8 cellular contexts compared by ENCODE assay signal in the genomic region with DNA sequence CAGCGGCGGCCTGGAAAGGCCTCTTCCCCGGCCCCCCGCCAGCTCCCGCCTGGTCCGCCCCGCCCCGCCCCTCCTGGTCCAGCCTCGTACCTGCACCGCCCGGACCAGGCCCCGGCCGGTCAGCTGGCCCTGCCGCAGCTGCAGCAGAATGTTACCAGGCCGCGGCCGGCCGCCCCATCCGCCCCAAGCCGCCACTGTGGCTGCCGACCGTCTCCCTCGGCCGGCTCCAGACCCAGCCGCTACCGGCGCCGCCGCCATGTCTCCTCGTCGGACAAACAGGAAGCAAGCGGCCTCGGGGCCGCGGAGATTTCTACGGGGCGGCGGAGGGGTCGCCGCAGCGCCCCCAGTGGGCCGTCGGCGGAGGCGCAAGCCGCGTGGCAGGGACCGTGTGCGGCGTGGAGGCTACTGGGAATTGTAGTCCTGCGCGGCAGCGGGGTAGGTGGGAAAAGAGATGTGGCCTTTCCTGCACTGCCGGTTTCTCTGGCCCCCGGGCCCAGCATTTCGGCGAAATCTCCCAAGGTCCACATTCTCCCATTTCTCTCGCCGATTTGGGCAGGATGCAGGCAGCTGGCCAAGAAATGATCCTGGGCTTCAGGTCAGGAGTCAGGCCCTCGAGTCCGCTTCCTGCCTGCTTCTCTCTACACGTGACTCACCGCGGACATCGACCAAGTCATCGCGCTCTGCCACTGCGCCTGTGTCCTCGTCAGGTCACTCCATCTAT. TPM values are rescaled to one million over a fixed set of nuclear protein-coding genes. Genes with fewer than 3 reads are reported as not detected.
A peak's percentile ranks its signal among the peaks of the same experiment; 100 is the strongest.
DNase-seq lines count a peak whose midpoint lies in the region; ATAC-seq and TF ChIP-seq lines count a peak whose summit lies in the region.

A gene with protein sequence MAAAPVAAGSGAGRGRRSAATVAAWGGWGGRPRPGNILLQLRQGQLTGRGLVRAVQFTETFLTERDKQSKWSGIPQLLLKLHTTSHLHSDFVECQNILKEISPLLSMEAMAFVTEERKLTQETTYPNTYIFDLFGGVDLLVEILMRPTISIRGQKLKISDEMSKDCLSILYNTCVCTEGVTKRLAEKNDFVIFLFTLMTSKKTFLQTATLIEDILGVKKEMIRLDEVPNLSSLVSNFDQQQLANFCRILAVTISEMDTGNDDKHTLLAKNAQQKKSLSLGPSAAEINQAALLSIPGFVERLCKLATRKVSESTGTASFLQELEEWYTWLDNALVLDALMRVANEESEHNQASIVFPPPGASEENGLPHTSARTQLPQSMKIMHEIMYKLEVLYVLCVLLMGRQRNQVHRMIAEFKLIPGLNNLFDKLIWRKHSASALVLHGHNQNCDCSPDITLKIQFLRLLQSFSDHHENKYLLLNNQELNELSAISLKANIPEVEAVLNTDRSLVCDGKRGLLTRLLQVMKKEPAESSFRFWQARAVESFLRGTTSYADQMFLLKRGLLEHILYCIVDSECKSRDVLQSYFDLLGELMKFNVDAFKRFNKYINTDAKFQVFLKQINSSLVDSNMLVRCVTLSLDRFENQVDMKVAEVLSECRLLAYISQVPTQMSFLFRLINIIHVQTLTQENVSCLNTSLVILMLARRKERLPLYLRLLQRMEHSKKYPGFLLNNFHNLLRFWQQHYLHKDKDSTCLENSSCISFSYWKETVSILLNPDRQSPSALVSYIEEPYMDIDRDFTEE (minus strand): TSS at position 284 of the 721 bp plus-strand sequence. CDS start 26 bp downstream, at position 258.

- H3K4me3 Mint-ChIP-seq in CD4-positive, alpha-beta T cell: peak within 1 kb of the TSS; percentile 91
- peak within 1 kb of the TSS; percentile 85 for H3K4me3 Mint-ChIP-seq in activated CD4-positive, alpha-beta memory T cell treated with anti-CD3 and anti-CD28 coated beads, Interleukin-2, amount 10 ng/mL, durations not matched to agents 7 days and 5 days

- intact Hi-C loops in CD4-positive, alpha-beta T cell (cut with DNase I, micrococcal nuclease): loop anchor here (2.0 to 10.0 kb wide), 8 partner anchors 54 to 1278 kb away; a partner anchor contains a TSS
- intact Hi-C loops in lower lobe of right lung (cut with DNase I): no loop called here

- H3K9me3 ChIP-seq in CD4-positive, alpha-beta T cell (ENCODE audit: control insufficient read depth, low read length): no peaks in the 10 kb centered on the region
- H3K9me3 ChIP-seq in lower lobe of right lung: no peaks in the 10 kb centered on the region

- peaks cover 50% of the 10 kb centered on the region for H3K4me1 ChIP-seq in lower lobe of right lung

- no peaks in the 10 kb centered on the region for H3K27me3 Mint-ChIP-seq in CD4-positive, alpha-beta T cell
- H3K27me3 Mint-ChIP-seq in activated CD4-positive, alpha-beta memory T cell treated with anti-CD3 and anti-CD28 coated beads, Interleukin-2, amount 10 ng/mL, durations not matched to agents 7 days and 5 days: no peaks in the 10 kb centered on the region

- peak; percentile 98 for ATAC-seq in CD4-positive, alpha-beta T cell (ENCODE audit: poor library complexity)
- peak; percentile 89 for ATAC-seq in GM19328 (IDR thresholded peaks at IDR 0.05; ENCODE audit: unreplicated experiment)
- peak; percentile 92 for ATAC-seq in HG03520 (IDR thresholded peaks at IDR 0.05; ENCODE audit: unreplicated experiment)
- peak; percentile 98 to 99 for ATAC-seq in lower lobe of right lung

- H3K27ac Mint-ChIP-seq in CD4-positive, alpha-beta T cell: peak within 1 kb of the TSS; percentile 83
- H3K27ac Mint-ChIP-seq in activated CD4-positive, alpha-beta memory T cell treated with anti-CD3 and anti-CD28 coated beads, Interleukin-2, amount 10 ng/mL, durations not matched to agents 7 days and 5 days: peak within 1 kb of the TSS; percentile 85

- peak within 1 kb of the TSS; percentile 96 for H3K4me3 ChIP-seq in lower lobe of right lung

- H3K27me3 ChIP-seq in CD4-positive, alpha-beta T cell (ENCODE audit: control insufficient read depth, insufficient read depth, low read length): no peaks in the 10 kb centered on the region
- H3K27me3 ChIP-seq in lower lobe of right lung (ENCODE audit: low read depth): no peaks in the 10 kb centered on the region

- peaks cover 53% of the 10 kb centered on the region for H3K4me1 Mint-ChIP-seq in CD4-positive, alpha-beta T cell (ENCODE audit: low read depth)
- peaks cover 55% of the 10 kb centered on the region for H3K4me1 Mint-ChIP-seq in activated CD4-positive, alpha-beta memory T cell treated with anti-CD3 and anti-CD28 coated beads, Interleukin-2, amount 10 ng/mL, durations not matched to agents 7 days and 5 days

- peaks cover 30% of the 10 kb centered on the region for H3K36me3 Mint-ChIP-seq in CD4-positive, alpha-beta T cell (ENCODE audit: low read depth)
- peaks cover 18% of the 10 kb centered on the region for H3K36me3 Mint-ChIP-seq in activated CD4-positive, alpha-beta memory T cell treated with anti-CD3 and anti-CD28 coated beads, Interleukin-2, amount 10 ng/mL, durations not matched to agents 7 days and 5 days (ENCODE audit: low read depth)

- POLR2A ChIA-PET in CD4-positive, alpha-beta T cell (lab: Charles Lee): interaction anchor here (0.6 to 2.1 kb wide), 4 partner anchors 54 to 362 kb away, joined by 3 to 9 read pairs (median 5); a partner anchor contains a TSS
- POLR2A ChIA-PET in activated CD4-positive, alpha-beta memory T cell treated with anti-CD3 and anti-CD28 coated beads, Interleukin-2, amount 10 ng/mL, durations not matched to agents 7 days and 5 days (lab: Charles Lee): interaction anchor here (0.6 to 1.7 kb wide), 12 partner anchors 9 to 217 kb away, joined by 3 to 17 read pairs (median 4); a partner anchor contains a TSS

- no peaks in the 10 kb centered on the region for H3K9me3 Mint-ChIP-seq in CD4-positive, alpha-beta T cell
- H3K9me3 Mint-ChIP-seq in activated CD4-positive, alpha-beta memory T cell treated with anti-CD3 and anti-CD28 coated beads, Interleukin-2, amount 10 ng/mL, durations not matched to agents 7 days and 5 days: no peaks in the 10 kb centered on the region

- DNase-seq in CD4-positive, alpha-beta T cell: peak; percentile 78 to 90 (median 83)
- DNase-seq in NCI-H748 (lab: John Stamatoyannopoulos, UW; ENCODE audit: unreplicated experiment): peak; percentile 88
- DNase-seq in activated CD4-positive, alpha-beta memory T cell treated with anti-CD3 and anti-CD28 coated beads, Interleukin-2, amount 10 ng/mL, durations not matched to agents 7 days and 5 days: peak; percentile 91
- peak; percentile 95 for DNase-seq in ecto neural progenitor cell (ENCODE audit: low spot score)
- DNase-seq in lower lobe of right lung: peak; percentile 94
- peak; percentile 74 to 80 (median 79) for DNase-seq in stimulated activated CD4-positive, alpha-beta T cell treated with anti-CD3 and anti-CD28 coated beads, TNF-alpha, amount 100 ng/mL, for 4 hours (ENCODE audit: low read depth in 3 of 3)

- H3K27ac ChIP-seq in CD4-positive, alpha-beta T cell (ENCODE audit: low read depth, low read length): peak within 1 kb of the TSS; percentile 72
- H3K27ac ChIP-seq in lower lobe of right lung: peak within 1 kb of the TSS; percentile 93

- TF ChIP-seq CTCF in CD4-positive, alpha-beta T cell (IDR thresholded peaks at IDR 0.05): peak; percentile 85
- peak; percentile 94 for TF ChIP-seq CTCF in lower lobe of right lung (IDR thresholded peaks at IDR 0.05)

- CTCF ChIA-PET in CD4-positive, alpha-beta T cell (lab: Charles Lee): interaction anchor here (0.6 to 1.2 kb wide), 4 partner anchors 10 to 54 kb away, joined by 3 to 4 read pairs (median 3); a partner anchor contains a TSS
- CTCF ChIA-PET in activated CD4-positive, alpha-beta memory T cell treated with anti-CD3 and anti-CD28 coated beads, Interleukin-2, amount 10 ng/mL, durations not matched to agents 7 days and 5 days (lab: Charles Lee): interaction anchor here (0.8 to 2.9 kb wide), 7 partner anchors 13 to 217 kb away, joined by 3 to 15 read pairs (median 6); a partner anchor contains a TSS

- peaks cover 14% of the 10 kb centered on the region for H3K36me3 ChIP-seq in lower lobe of right lung

RNA-seq across cellular contexts. Expression of the gene that starts here (rescaled TPM):
- total RNA-seq in CD4-positive, alpha-beta T cell: 10 to 100 TPM; 56.3 to 60.6 TPM
- total RNA-seq in activated CD4-positive, alpha-beta memory T cell treated with anti-CD3 and anti-CD28 coated beads, Interleukin-2, amount 10 ng/mL, durations not matched to agents 7 days and 5 days: 10 to 100 TPM; 63.5 to 65.7 TPM
- 63.2 TPM for total RNA-seq in lower lobe of right lung

Comparison
In these comparisons a context has a peak if more than half of its experiments do, and no peak if none do; other contexts are left out.
1. Peak in every context shown above with its lines: DNase-seq, ATAC-seq, H3K4me3 ChIP-seq and H3K27ac ChIP-seq.